Comparison of ENCODE assay signal across 1 cellular context in the genomic region with DNA sequence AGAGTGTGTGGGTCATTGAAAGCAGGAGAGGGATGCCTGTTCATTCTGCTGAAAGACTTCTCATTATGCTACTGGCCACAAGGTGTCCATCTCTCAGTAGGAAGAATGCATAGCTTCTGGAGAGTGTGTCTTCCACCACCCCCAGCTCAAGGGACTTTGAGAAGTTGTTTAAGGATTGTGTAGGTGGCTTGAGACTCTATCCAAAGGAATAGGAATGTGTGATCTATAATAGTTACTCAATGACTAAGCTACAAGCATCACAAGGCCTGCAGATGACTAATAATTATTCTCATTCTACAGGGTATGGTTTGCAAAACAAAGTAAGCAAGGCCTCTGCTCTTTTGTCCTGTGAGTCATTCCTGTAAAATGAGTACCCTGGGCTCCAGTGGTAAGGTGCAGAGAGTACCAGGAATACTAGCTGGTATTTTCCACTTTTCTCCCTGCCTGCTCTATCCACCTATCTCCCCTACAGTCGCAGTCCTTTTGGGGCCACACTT.
TF ChIP-seq lines count a peak whose summit lies in the region.

No MANE protein-coding gene starts in this region.

TF ChIP-seq in HepG2, 621 proteins besides CTCF, POLR2A, EP300 and RAD21 (continued from another document and continues in another):
- TF ChIP-seq AHDC1 (CRISPR knock-in tag; IDR thresholded peaks at IDR 0.05; ENCODE audit: borderline replicate concordance): peak; percentile 35; the same call in 1 of the 2 replicates
- no peak for TF ChIP-seq ELF3 (CRISPR knock-in tag; IDR thresholded peaks at IDR 0.05)
- peak; percentile 52; the same call in 1 of the 2 replicates for TF ChIP-seq HMG20A (CRISPR knock-in tag; IDR thresholded peaks at IDR 0.05; ENCODE audit: borderline replicate concordance)
- TF ChIP-seq, protein P1, sequence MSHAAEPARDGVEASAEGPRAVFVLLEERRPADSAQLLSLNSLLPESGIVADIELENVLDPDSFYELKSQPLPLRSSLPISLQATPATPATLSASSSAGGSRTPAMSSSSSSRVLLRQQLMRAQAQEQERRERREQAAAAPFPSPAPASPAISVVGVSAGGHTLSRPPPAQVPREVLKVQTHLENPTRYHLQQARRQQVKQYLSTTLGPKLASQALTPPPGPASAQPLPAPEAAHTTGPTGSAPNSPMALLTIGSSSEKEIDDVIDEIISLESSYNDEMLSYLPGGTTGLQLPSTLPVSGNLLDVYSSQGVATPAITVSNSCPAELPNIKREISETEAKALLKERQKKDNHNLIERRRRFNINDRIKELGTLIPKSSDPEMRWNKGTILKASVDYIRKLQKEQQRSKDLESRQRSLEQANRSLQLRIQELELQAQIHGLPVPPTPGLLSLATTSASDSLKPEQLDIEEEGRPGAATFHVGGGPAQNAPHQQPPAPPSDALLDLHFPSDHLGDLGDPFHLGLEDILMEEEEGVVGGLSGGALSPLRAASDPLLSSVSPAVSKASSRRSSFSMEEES (CRISPR knock-in tag; IDR thresholded peaks at IDR 0.05): 0 out of 2 replicates have a peak, but pooled peaks have one; percentile 27
- peak; percentile 46; the same call in 1 of the 2 replicates for TF ChIP-seq SOX5 (CRISPR knock-in tag; IDR thresholded peaks at IDR 0.05; ENCODE audit: borderline replicate concordance)
- TF ChIP-seq GATAD2A (CRISPR knock-in tag; IDR thresholded peaks at IDR 0.05): 0 out of 2 replicates have a peak, but pooled peaks have one; percentile 24
- TF ChIP-seq SOX13 (IDR thresholded peaks at IDR 0.05): no peak
- 0 out of 4 replicates have a peak, but pooled peaks of 1 of the 2 experiments have one; percentile 6 for TF ChIP-seq SOX13 (CRISPR knock-in tag; conservative IDR thresholded peaks at IDR 0.05 in 1 of 2, IDR thresholded peaks at IDR 0.05 in 1 of 2)
- no peak for TF ChIP-seq KAT7 (CRISPR knock-in tag; IDR thresholded peaks at IDR 0.05; ENCODE audit: borderline replicate concordance)
- 0 out of 2 replicates have a peak, but pooled peaks have one; percentile 59 for TF ChIP-seq SMARCC2 (IDR thresholded peaks at IDR 0.05)
- no peak for TF ChIP-seq ZNF660 (CRISPR knock-in tag; IDR thresholded peaks at IDR 0.05; ENCODE audit: borderline replicate concordance, low read depth)
- TF ChIP-seq CEBPB (IDR thresholded peaks at IDR 0.05; ENCODE audit: borderline replicate concordance, low read depth, low read length): peak; percentile 56; the same call in 1 of the 2 replicates
- TF ChIP-seq FOSL1 (CRISPR knock-in tag; IDR thresholded peaks at IDR 0.05; ENCODE audit: borderline replicate concordance): peak; percentile 74
- TF ChIP-seq, protein P2, sequence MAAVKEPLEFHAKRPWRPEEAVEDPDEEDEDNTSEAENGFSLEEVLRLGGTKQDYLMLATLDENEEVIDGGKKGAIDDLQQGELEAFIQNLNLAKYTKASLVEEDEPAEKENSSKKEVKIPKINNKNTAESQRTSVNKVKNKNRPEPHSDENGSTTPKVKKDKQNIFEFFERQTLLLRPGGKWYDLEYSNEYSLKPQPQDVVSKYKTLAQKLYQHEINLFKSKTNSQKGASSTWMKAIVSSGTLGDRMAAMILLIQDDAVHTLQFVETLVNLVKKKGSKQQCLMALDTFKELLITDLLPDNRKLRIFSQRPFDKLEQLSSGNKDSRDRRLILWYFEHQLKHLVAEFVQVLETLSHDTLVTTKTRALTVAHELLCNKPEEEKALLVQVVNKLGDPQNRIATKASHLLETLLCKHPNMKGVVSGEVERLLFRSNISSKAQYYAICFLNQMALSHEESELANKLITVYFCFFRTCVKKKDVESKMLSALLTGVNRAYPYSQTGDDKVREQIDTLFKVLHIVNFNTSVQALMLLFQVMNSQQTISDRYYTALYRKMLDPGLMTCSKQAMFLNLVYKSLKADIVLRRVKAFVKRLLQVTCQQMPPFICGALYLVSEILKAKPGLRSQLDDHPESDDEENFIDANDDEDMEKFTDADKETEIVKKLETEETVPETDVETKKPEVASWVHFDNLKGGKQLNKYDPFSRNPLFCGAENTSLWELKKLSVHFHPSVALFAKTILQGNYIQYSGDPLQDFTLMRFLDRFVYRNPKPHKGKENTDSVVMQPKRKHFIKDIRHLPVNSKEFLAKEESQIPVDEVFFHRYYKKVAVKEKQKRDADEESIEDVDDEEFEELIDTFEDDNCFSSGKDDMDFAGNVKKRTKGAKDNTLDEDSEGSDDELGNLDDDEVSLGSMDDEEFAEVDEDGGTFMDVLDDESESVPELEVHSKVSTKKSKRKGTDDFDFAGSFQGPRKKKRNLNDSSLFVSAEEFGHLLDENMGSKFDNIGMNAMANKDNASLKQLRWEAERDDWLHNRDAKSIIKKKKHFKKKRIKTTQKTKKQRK (IDR thresholded peaks at IDR 0.05; ENCODE audit: low read length): no peak
- TF ChIP-seq HDAC6 (IDR thresholded peaks at IDR 0.05; ENCODE audit: low read depth, low read length): no peak
- TF ChIP-seq JUNB (CRISPR knock-in tag; IDR thresholded peaks at IDR 0.05; ENCODE audit: borderline replicate concordance): peak; percentile 40; the same call in 1 of the 2 replicates
- TF ChIP-seq TEAD3 (CRISPR knock-in tag; optimal IDR thresholded peaks at IDR 0.05; ENCODE audit: borderline replicate concordance): peak; percentile 68
- peak; percentile 84 for TF ChIP-seq ARID3A (IDR thresholded peaks at IDR 0.05; ENCODE audit: low read depth, low read length)
- TF ChIP-seq, protein P3, sequence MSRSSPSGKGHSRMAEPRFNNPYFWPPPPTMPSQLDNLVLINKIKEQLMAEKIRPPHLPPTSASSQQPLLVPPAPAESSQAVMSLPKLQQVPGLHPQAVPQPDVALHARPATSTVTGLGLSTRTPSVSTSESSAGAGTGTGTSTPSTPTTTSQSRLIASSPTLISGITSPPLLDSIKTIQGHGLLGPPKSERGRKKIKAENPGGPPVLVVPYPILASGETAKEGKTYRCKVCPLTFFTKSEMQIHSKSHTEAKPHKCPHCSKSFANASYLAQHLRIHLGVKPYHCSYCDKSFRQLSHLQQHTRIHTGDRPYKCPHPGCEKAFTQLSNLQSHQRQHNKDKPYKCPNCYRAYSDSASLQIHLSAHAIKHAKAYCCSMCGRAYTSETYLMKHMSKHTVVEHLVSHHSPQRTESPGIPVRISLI (CRISPR knock-in tag; IDR thresholded peaks at IDR 0.05; ENCODE audit: borderline replicate concordance): no peak
- TF ChIP-seq, protein P4, sequence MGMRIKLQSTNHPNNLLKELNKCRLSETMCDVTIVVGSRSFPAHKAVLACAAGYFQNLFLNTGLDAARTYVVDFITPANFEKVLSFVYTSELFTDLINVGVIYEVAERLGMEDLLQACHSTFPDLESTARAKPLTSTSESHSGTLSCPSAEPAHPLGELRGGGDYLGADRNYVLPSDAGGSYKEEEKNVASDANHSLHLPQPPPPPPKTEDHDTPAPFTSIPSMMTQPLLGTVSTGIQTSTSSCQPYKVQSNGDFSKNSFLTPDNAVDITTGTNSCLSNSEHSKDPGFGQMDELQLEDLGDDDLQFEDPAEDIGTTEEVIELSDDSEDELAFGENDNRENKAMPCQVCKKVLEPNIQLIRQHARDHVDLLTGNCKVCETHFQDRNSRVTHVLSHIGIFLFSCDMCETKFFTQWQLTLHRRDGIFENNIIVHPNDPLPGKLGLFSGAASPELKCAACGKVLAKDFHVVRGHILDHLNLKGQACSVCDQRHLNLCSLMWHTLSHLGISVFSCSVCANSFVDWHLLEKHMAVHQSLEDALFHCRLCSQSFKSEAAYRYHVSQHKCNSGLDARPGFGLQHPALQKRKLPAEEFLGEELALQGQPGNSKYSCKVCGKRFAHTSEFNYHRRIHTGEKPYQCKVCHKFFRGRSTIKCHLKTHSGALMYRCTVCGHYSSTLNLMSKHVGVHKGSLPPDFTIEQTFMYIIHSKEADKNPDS (CRISPR knock-in tag; IDR thresholded peaks at IDR 0.05): peak; percentile 99
- TF ChIP-seq PAXIP1 (CRISPR knock-in tag; conservative IDR thresholded peaks at IDR 0.05): 0 out of 2 replicates have a peak, but pooled peaks have one; percentile 25
- TF ChIP-seq, protein P5, sequence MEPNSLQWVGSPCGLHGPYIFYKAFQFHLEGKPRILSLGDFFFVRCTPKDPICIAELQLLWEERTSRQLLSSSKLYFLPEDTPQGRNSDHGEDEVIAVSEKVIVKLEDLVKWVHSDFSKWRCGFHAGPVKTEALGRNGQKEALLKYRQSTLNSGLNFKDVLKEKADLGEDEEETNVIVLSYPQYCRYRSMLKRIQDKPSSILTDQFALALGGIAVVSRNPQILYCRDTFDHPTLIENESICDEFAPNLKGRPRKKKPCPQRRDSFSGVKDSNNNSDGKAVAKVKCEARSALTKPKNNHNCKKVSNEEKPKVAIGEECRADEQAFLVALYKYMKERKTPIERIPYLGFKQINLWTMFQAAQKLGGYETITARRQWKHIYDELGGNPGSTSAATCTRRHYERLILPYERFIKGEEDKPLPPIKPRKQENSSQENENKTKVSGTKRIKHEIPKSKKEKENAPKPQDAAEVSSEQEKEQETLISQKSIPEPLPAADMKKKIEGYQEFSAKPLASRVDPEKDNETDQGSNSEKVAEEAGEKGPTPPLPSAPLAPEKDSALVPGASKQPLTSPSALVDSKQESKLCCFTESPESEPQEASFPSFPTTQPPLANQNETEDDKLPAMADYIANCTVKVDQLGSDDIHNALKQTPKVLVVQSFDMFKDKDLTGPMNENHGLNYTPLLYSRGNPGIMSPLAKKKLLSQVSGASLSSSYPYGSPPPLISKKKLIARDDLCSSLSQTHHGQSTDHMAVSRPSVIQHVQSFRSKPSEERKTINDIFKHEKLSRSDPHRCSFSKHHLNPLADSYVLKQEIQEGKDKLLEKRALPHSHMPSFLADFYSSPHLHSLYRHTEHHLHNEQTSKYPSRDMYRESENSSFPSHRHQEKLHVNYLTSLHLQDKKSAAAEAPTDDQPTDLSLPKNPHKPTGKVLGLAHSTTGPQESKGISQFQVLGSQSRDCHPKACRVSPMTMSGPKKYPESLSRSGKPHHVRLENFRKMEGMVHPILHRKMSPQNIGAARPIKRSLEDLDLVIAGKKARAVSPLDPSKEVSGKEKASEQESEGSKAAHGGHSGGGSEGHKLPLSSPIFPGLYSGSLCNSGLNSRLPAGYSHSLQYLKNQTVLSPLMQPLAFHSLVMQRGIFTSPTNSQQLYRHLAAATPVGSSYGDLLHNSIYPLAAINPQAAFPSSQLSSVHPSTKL (CRISPR knock-in tag; IDR thresholded peaks at IDR 0.05): peak; percentile 52
- TF ChIP-seq FOXA3 (CRISPR knock-in tag; IDR thresholded peaks at IDR 0.05): 0 out of 2 replicates have a peak, but pooled peaks have one; percentile 26
